In the genomic region with DNA sequence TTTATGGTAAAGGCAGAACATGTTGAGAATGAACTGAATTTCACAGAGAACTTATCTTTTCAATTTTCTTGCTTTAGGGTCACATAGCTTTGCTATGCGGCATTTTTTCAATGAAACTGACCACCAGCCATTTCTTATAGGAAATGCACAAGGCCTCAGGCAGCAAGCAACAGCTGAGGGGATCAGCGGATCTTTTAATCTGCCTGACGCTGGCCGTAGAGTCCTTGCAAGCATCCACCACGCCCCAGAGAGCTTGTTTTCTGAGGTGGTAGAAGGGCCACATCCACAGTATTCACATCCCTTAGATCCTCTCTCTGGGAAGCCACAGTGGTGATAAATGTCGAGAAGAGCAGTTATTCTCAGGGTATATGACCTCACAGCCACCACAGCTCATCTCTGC, we compare ENCODE assay signal across 37 cellular contexts. TPM values are rescaled to one million over a fixed set of nuclear protein-coding genes. Genes with fewer than 3 reads are reported as not detected.
"Had no signal": no experiment of that assay in that cellular context is flagged by ENCODE, and none has a peak within 500 bp of the region (broad histone marks: within the 10 kb centered on the region; RNA-seq: fewer than 3 reads in every experiment).

No MANE protein-coding gene starts in this region.

- H3K9me3 ChIP-seq: adrenal gland, breast epithelium had no signal

- H3K27ac ChIP-seq: adrenal gland, body of pancreas, brain microvascular endothelial cell, breast epithelium, VCaP had no signal

- ATAC-seq: activated CD4-positive, alpha-beta T cell treated with anti-CD3 and anti-CD28 coated beads for 36 hours; activated CD4-positive, CD25-positive, alpha-beta regulatory T cell treated with anti-CD3 and anti-CD28 coated beads, Interleukin-2, amount 50 U/mL, for 24 hours; activated naive CD4-positive, alpha-beta T cell treated with anti-CD3 and anti-CD28 coated beads, Interleukin-2, amount 50 U/mL, for 72 hours; activated T-cell treated with anti-CD3 and anti-CD28 coated beads, Interleukin-2, amount 50 U/mL, for 4 hours; activated T-cell treated with anti-CD3 and anti-CD28 coated beads, Interleukin-2, amount 50 U/mL, for 72 hours; activated T-helper 17 cell treated with anti-CD3 and anti-CD28 coated beads, Interleukin-2, amount 50 U/mL, for 72 hours; body of pancreas; WTC11 had no signal

- H3K36me3 ChIP-seq: adrenal gland, brain microvascular endothelial cell, breast epithelium had no signal

- H3K27me3 Mint-ChIP-seq: activated CD4-positive, alpha-beta memory T cell treated with anti-CD3 and anti-CD28 coated beads, Interleukin-2, amount 10 ng/mL, durations not matched to agents 7 days and 5 days; activated CD4-positive, alpha-beta T cell treated with anti-CD3 and anti-CD28 coated beads for 36 hours; activated CD4-positive, alpha-beta T cell treated with anti-CD3 and anti-CD28 coated beads, Interleukin-2, amount 10 ng/mL, durations not matched to agents 7 days and 5 days; activated naive CD8-positive, alpha-beta T cell treated with anti-CD3 and anti-CD28 coated beads for 36 hours; activated T-helper 17 cell treated with anti-CD3 and anti-CD28 coated beads, Interleukin-2, amount 50 U/mL, for 72 hours had no signal

- H3K4me3 Mint-ChIP-seq: activated CD4-positive, alpha-beta memory T cell treated with anti-CD3 and anti-CD28 coated beads, Interleukin-2, amount 10 ng/mL, durations not matched to agents 7 days and 5 days; activated CD4-positive, alpha-beta T cell treated with anti-CD3 and anti-CD28 coated beads for 36 hours; activated CD4-positive, alpha-beta T cell treated with anti-CD3 and anti-CD28 coated beads, Interleukin-2, amount 10 ng/mL, durations not matched to agents 7 days and 5 days; activated naive CD4-positive, alpha-beta T cell treated with anti-CD3 and anti-CD28 coated beads for 36 hours; activated naive CD8-positive, alpha-beta T cell treated with anti-CD3 and anti-CD28 coated beads for 36 hours; activated T-cell treated with anti-CD3 and anti-CD28 coated beads, Interleukin-2, amount 50 U/mL, for 4 hours; activated T-cell treated with anti-CD3 and anti-CD28 coated beads, Interleukin-2, amount 50 U/mL, for 72 hours; activated T-helper 1 cell treated with anti-CD3 and anti-CD28 coated beads, Interleukin-12 subunit alpha, Interleukin-12 subunit beta, Interleukin-2, Interleukin-4 antibody, amounts not matched to agents 30 ng/mL and 10 ng/mL and 1 ng/mL, durations not matched to agents 14 hours and 24 hours and 36 hours; activated T-helper 17 cell treated with anti-CD3 and anti-CD28 coated beads, Interleukin-2, amount 50 U/mL, for 72 hours; T-helper 1 cell treated with Interleukin-12 subunit alpha and Interleukin-12 subunit beta and Interleukin-4 antibody, amounts not matched to agents 30 μg/mL and 1 μg/mL, for 36 hours; T-helper 2 cell treated with Interferon-gamma antibody and Interleukin-4, amounts not matched to agents 5 μg/mL and 100 μg/mL, for 36 hours; WTC11 had no signal

- H3K9me3 Mint-ChIP-seq: WTC11 had no signal

- H3K36me3 Mint-ChIP-seq: activated naive CD4-positive, alpha-beta T cell treated with anti-CD3 and anti-CD28 coated beads, Interleukin-2, amount 50 U/mL, for 72 hours; activated naive CD8-positive, alpha-beta T cell treated with anti-CD3 and anti-CD28 coated beads for 36 hours; WTC11 had no signal

- H3K4me1 Mint-ChIP-seq: activated CD4-positive, alpha-beta memory T cell treated with anti-CD3 and anti-CD28 coated beads, Interleukin-2, amount 10 ng/mL, durations not matched to agents 7 days and 5 days; activated CD4-positive, alpha-beta T cell treated with anti-CD3 and anti-CD28 coated beads for 36 hours; activated CD4-positive, alpha-beta T cell treated with anti-CD3 and anti-CD28 coated beads, Interleukin-2, amount 10 ng/mL, durations not matched to agents 7 days and 5 days; activated naive CD8-positive, alpha-beta T cell treated with anti-CD3 and anti-CD28 coated beads for 36 hours; activated T-helper 17 cell treated with anti-CD3 and anti-CD28 coated beads, Interleukin-2, amount 50 U/mL, for 72 hours had no signal

- H3K27me3 ChIP-seq: adrenal gland, body of pancreas, brain microvascular endothelial cell, breast epithelium had no signal

- H3K27ac Mint-ChIP-seq: activated CD4-positive, alpha-beta memory T cell treated with anti-CD3 and anti-CD28 coated beads, Interleukin-2, amount 10 ng/mL, durations not matched to agents 7 days and 5 days; activated CD4-positive, alpha-beta T cell treated with anti-CD3 and anti-CD28 coated beads for 36 hours; activated CD4-positive, alpha-beta T cell treated with anti-CD3 and anti-CD28 coated beads, Interleukin-2, amount 10 ng/mL, durations not matched to agents 7 days and 5 days; activated naive CD4-positive, alpha-beta T cell treated with anti-CD3 and anti-CD28 coated beads for 36 hours; activated naive CD4-positive, alpha-beta T cell treated with anti-CD3 and anti-CD28 coated beads, Interleukin-2, amount 50 U/mL, for 72 hours; activated naive CD8-positive, alpha-beta T cell treated with anti-CD3 and anti-CD28 coated beads for 36 hours; activated T-cell treated with anti-CD3 and anti-CD28 coated beads, Interleukin-2, amount 50 U/mL, for 72 hours; activated T-helper 1 cell treated with anti-CD3 and anti-CD28 coated beads, Interleukin-12 subunit alpha, Interleukin-12 subunit beta, Interleukin-2, Interleukin-4 antibody, amounts not matched to agents 30 ng/mL and 10 ng/mL and 1 ng/mL, durations not matched to agents 14 hours and 24 hours and 36 hours; activated T-helper 17 cell treated with anti-CD3 and anti-CD28 coated beads, Interleukin-2, amount 50 U/mL, for 72 hours; T-helper 1 cell treated with Interleukin-12 subunit alpha and Interleukin-12 subunit beta and Interleukin-4 antibody, amounts not matched to agents 30 μg/mL and 1 μg/mL, for 36 hours; T-helper 2 cell treated with Interferon-gamma antibody and Interleukin-4, amounts not matched to agents 5 μg/mL and 100 μg/mL, for 36 hours; WTC11 had no signal

- H3K4me1 ChIP-seq: adrenal gland, body of pancreas, breast epithelium had no signal

- DNase-seq: activated CD4-positive, alpha-beta memory T cell treated with anti-CD3 and anti-CD28 coated beads, Interleukin-2, amount 10 ng/mL, durations not matched to agents 7 days and 5 days; activated CD4-positive, alpha-beta T cell treated with anti-CD3 and anti-CD28 coated beads for 1 hour; activated CD4-positive, alpha-beta T cell treated with anti-CD3 and anti-CD28 coated beads for 36 hours; activated CD4-positive, alpha-beta T cell treated with anti-CD3 and anti-CD28 coated beads for 48 hours; activated CD4-positive, alpha-beta T cell treated with anti-CD3 and anti-CD28 coated beads, Interleukin-2, amount 10 ng/mL, durations not matched to agents 7 days and 5 days; activated CD4-positive, alpha-beta T cell treated with anti-CD3 and anti-CD28 coated beads, Interleukin-2, amount 50 U/mL, for 48 hours; activated CD4-positive, CD25-positive, alpha-beta regulatory T cell; activated CD8-positive, alpha-beta memory T cell treated with anti-CD3 and anti-CD28 coated beads, Interleukin-2, amount 50 U/mL, for 4 hours; activated effector memory CD4-positive, alpha-beta T cell treated with anti-CD3 and anti-CD28 coated beads, Interleukin-2, amount 50 U/mL, for 16 hours; activated gamma-delta T cell treated with Interleukin-2 at 50 U/mL for 16 hours; activated naive CD4-positive, alpha-beta T cell; activated naive CD4-positive, alpha-beta T cell treated with anti-CD3 and anti-CD28 coated beads for 36 hours; activated naive CD4-positive, alpha-beta T cell treated with anti-CD3 and anti-CD28 coated beads, Interleukin-2, amount 50 U/mL, for 16 hours; activated naive CD8-positive, alpha-beta T cell treated with anti-CD3 and anti-CD28 coated beads for 36 hours; activated T-cell treated with anti-CD3 and anti-CD28 coated beads for 4 hours; activated T-cell treated with anti-CD3 and anti-CD28 coated beads, Interleukin-2, amount 50 U/mL, for 1 hour; activated T-cell treated with anti-CD3 and anti-CD28 coated beads, Interleukin-2, amount 50 U/mL, for 4 hours; activated T-cell treated with anti-CD3 and anti-CD28 coated beads, Interleukin-2, amount 50 U/mL, for 72 hours; adrenal gland; amniotic stem cell; aorta; body of pancreas; brain microvascular endothelial cell; central memory CD4-positive, alpha-beta T cell; T-helper 1 cell; T-helper 2 cell; T-helper 9 cell had no signal

- H3K4me3 ChIP-seq: adrenal gland, body of pancreas, breast epithelium had no signal

RNA-seq across cellular contexts. Expression of a gene that starts 34.3 kb away (rescaled TPM):
- total RNA-seq: activated CD4-positive, alpha-beta memory T cell treated with anti-CD3 and anti-CD28 coated beads, Interleukin-2, amount 10 ng/mL, durations not matched to agents 7 days and 5 days; activated CD4-positive, alpha-beta T cell treated with anti-CD3 and anti-CD28 coated beads for 36 hours; activated CD4-positive, alpha-beta T cell treated with anti-CD3 and anti-CD28 coated beads, Interleukin-2, amount 10 ng/mL, durations not matched to agents 7 days and 5 days; activated CD8-positive, alpha-beta memory T cell treated with anti-CD3 and anti-CD28 coated beads for 36 hours; activated naive CD4-positive, alpha-beta T cell treated with anti-CD3 and anti-CD28 coated beads for 36 hours; activated naive CD4-positive, alpha-beta T cell treated with anti-CD3 and anti-CD28 coated beads, Interleukin-2, amount 50 U/mL, for 72 hours; activated naive CD8-positive, alpha-beta T cell treated with anti-CD3 and anti-CD28 coated beads for 36 hours; activated T-cell treated with anti-CD3 and anti-CD28 coated beads, Interleukin-2, amount 50 U/mL, for 4 hours; activated T-cell treated with anti-CD3 and anti-CD28 coated beads, Interleukin-2, amount 50 U/mL, for 72 hours; activated T-helper 1 cell treated with anti-CD3 and anti-CD28 coated beads, Interleukin-12 subunit alpha, Interleukin-12 subunit beta, Interleukin-2, Interleukin-4 antibody, amounts not matched to agents 30 ng/mL and 10 ng/mL and 1 ng/mL, durations not matched to agents 14 hours and 24 hours and 36 hours; activated T-helper 17 cell treated with anti-CD3 and anti-CD28 coated beads, Interleukin-2, amount 50 U/mL, for 72 hours had no signal
